15 cellular contexts compared by ENCODE assay signal in genomic region chr18:78722959-78723706, GRCh38.
DNase-seq lines count a peak whose midpoint lies in the region; ATAC-seq and TF ChIP-seq lines count a peak whose summit lies in the region.
"Had no signal": no experiment of that assay in that cellular context is flagged by ENCODE, and none has a peak within 500 bp of the region (broad histone marks: within the 10 kb centered on the region; RNA-seq: fewer than 3 reads in every experiment).

No MANE protein-coding gene starts in this region.

- no peaks in the 10 kb centered on the region for H3K36me3 Mint-ChIP-seq in neural crest cell (ENCODE audit: low read depth)
- no peaks in the 10 kb centered on the region for H3K36me3 Mint-ChIP-seq in CD4-positive, alpha-beta T cell (ENCODE audit: low read depth)

- peaks cover 41% of the 10 kb centered on the region for H3K4me1 Mint-ChIP-seq in neural crest cell
- H3K4me1 Mint-ChIP-seq in CD4-positive, alpha-beta T cell (ENCODE audit: low read depth), result no peaks in the 10 kb centered on the region

- H3K27ac ChIP-seq in left ventricle myocardium inferior (replicated peaks), result no peak overlapping the region
- H3K27ac ChIP-seq in coronary artery, result no peak overlapping the region
- no peak overlapping the region for H3K27ac ChIP-seq in tibial artery
- no peak overlapping the region for H3K27ac ChIP-seq in CD4-positive, alpha-beta T cell (ENCODE audit: low read depth, low read length)
- H3K27ac ChIP-seq: BLaER1 treated with 17β-estradiol and CSF1 and Interleukin-3, amounts not matched to agents 10 nM and 100 nM had no signal

- H3K4me3 ChIP-seq in left ventricle myocardium inferior, result no peak overlapping the region
- no peak overlapping the region for H3K4me3 ChIP-seq in coronary artery
- H3K4me3 ChIP-seq in tibial artery, result no peak overlapping the region
- H3K4me3 ChIP-seq: BLaER1 treated with 17β-estradiol and CSF1 and Interleukin-3, amounts not matched to agents 10 nM and 100 nM had no signal

- H3K27me3 Mint-ChIP-seq in neural crest cell (ENCODE audit: low read depth), result peaks cover 11% of the 10 kb centered on the region
- peaks cover 33% of the 10 kb centered on the region for H3K27me3 Mint-ChIP-seq in CD4-positive, alpha-beta T cell

- peak overlapping the region; percentile 44 for H3K4me3 Mint-ChIP-seq in neural crest cell
- H3K4me3 Mint-ChIP-seq in CD4-positive, alpha-beta T cell, result no peak overlapping the region

- peaks cover 87% of the 10 kb centered on the region for H3K27me3 ChIP-seq in left ventricle myocardium inferior (ENCODE audit: low read depth)
- peaks cover 0 to 14% of the 10 kb centered on the region in 2 donors for H3K27me3 ChIP-seq in tibial artery
- peaks cover 6% of the 10 kb centered on the region for H3K27me3 ChIP-seq in CD4-positive, alpha-beta T cell (ENCODE audit: control insufficient read depth, insufficient read depth, low read length)
- H3K27me3 ChIP-seq: BLaER1 treated with 17β-estradiol and CSF1 and Interleukin-3, amounts not matched to agents 10 nM and 100 nM had no signal

- POLR2A ChIA-PET in CD4-positive, alpha-beta T cell (lab: Charles Lee), result no interaction called here

- peaks cover 4% of the 10 kb centered on the region for H3K9me3 Mint-ChIP-seq in neural crest cell
- H3K9me3 Mint-ChIP-seq in CD4-positive, alpha-beta T cell, result no peaks in the 10 kb centered on the region

- TF ChIP-seq CTCF in left ventricle myocardium inferior (IDR thresholded peaks at IDR 0.05; ENCODE audit: borderline replicate concordance) (no peak), coronary artery (IDR thresholded peaks at IDR 0.05) (no peak), neural crest cell (conservative IDR thresholded peaks at IDR 0.05) (no peak), tibial artery (IDR thresholded peaks at IDR 0.05) (no peak)
- TF ChIP-seq CTCF in CD4-positive, alpha-beta T cell (IDR thresholded peaks at IDR 0.05), result no peak

- intact Hi-C loops in Right ventricle myocardium inferior (cut with DNase I), result no loop called here
- intact Hi-C loops in left ventricle myocardium inferior (cut with micrococcal nuclease), result no loop called here
- intact Hi-C loops in tibial artery (cut with DNase I; ENCODE audit: low total_unique reads), result no loop called here
- intact Hi-C loops in CD4-positive, alpha-beta T cell (cut with DNase I, micrococcal nuclease), result no loop called here

- DNase-seq in Right ventricle myocardium inferior (ENCODE audit: missing footprints) (peak; percentile 32), left ventricle myocardium inferior (no peak), coronary artery (ENCODE audit: low spot score) (peak; percentile 31), neural crest cell (ENCODE audit: low read depth, low spot score) (no peak), tibial artery (peak; percentile 11 to 27), HuH-7 (ENCODE audit: low spot score) (no peak), HUDEP-2 (lab: John Stamatoyannopoulos, UW; ENCODE audit: unreplicated experiment in 76 of 76) (no peak)
- no peak for DNase-seq in CD4-positive, alpha-beta T cell
- DNase-seq: KBM-7, NCI-H1105 treated with DMSO at 0.1 percent for 48 hours, NCI-H187, NCI-H2171, NCI-H774, SHP77 had no signal

- no peaks in the 10 kb centered on the region for H3K9me3 ChIP-seq in left ventricle myocardium inferior (replicated peaks)
- H3K9me3 ChIP-seq in tibial artery, result no peaks in the 10 kb centered on the region
- H3K9me3 ChIP-seq in CD4-positive, alpha-beta T cell (ENCODE audit: control insufficient read depth, low read length), result no peaks in the 10 kb centered on the region
- H3K9me3 ChIP-seq: BLaER1 treated with 17β-estradiol and CSF1 and Interleukin-3, amounts not matched to agents 10 nM and 100 nM had no signal

- H3K4me1 ChIP-seq in left ventricle myocardium inferior, result no peaks in the 10 kb centered on the region
- no peaks in the 10 kb centered on the region for H3K4me1 ChIP-seq in tibial artery
- H3K4me1 ChIP-seq: BLaER1 treated with 17β-estradiol and CSF1 and Interleukin-3, amounts not matched to agents 10 nM and 100 nM had no signal

- ATAC-seq in Right ventricle myocardium inferior, result no peak
- no peak for ATAC-seq in CD4-positive, alpha-beta T cell (ENCODE audit: poor library complexity)

- CTCF ChIA-PET in CD4-positive, alpha-beta T cell (lab: Charles Lee), result no interaction called here

- H3K27ac Mint-ChIP-seq in neural crest cell (ENCODE audit: unreplicated experiment), result peak overlapping the region; percentile 95
- H3K27ac Mint-ChIP-seq in CD4-positive, alpha-beta T cell, result no peak overlapping the region

- H3K36me3 ChIP-seq in left ventricle myocardium inferior (no peaks in the 10 kb centered on the region), tibial artery (no peaks in the 10 kb centered on the region)
- H3K36me3 ChIP-seq: BLaER1 treated with 17β-estradiol and CSF1 and Interleukin-3, amounts not matched to agents 10 nM and 100 nM had no signal

Comparison
In these comparisons a context has a peak if more than half of its experiments do, and no peak if none do; other contexts are left out.
1. DNase-seq: peak in Right ventricle myocardium inferior (single experiment), coronary artery (single experiment) and tibial artery (2 of 2); none in left ventricle myocardium inferior (single experiment), neural crest cell (single experiment), HuH-7 (single experiment), CD4-positive, alpha-beta T cell (0 of 10) and HUDEP-2 (0 of 76).